10 cellular contexts compared by ENCODE assay signal in the genomic region with DNA sequence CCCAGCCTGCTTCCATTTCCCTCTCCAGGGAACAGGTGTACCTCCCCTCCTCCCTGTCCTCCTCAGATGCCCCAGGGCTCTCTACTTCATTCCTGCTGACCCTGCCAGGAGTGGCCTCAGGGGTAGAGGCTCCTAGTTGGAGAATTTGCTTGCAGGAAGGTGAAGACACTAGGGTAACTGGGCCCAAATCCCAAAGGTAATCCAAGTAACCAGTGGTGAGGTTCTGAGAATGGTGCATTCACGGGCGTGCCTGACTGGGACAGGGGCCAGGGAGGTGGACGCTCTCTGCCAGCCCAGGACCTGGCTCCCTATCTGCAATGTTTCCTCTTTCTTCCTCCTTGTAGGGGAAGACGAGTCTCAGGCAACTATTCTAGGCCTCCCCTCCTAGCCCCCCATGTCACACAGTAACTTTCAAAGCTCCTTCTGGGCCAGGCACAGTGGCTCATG. TPM values are rescaled to one million over a fixed set of nuclear protein-coding genes. Genes with fewer than 3 reads are reported as not detected.
DNase-seq lines count a peak whose midpoint lies in the region; ATAC-seq, FAIRE-seq and TF ChIP-seq lines count a peak whose summit lies in the region.
"Had no signal": no experiment of that assay in that cellular context is flagged by ENCODE, and none has a peak within 500 bp of the region (broad histone marks: within the 10 kb centered on the region; RNA-seq: fewer than 3 reads in every experiment).

No MANE protein-coding gene starts in this region.

- peaks cover 0 to 8% of the 10 kb centered on the region in 2 experiments for H3K36me3 ChIP-seq in GM12878 (ENCODE audit: control insufficient read depth in 2 of 2, insufficient read depth in 2 of 2, low read length in 1 of 2)

- H3K4me3 ChIP-seq in A549 = no peak overlapping the region
- peak overlapping the region; percentile 100; the same call in 1 of the 2 replicates for H3K4me3 ChIP-seq in GM12878

- 84% methylated on average over 4 of the region's 4 CpGs for WGBS in A549 (ENCODE audit: missing lambda C conversion rate)
- WGBS in GM12878 (ENCODE audit: insufficient coverage, insufficient replicate concordance, low lambda C conversion rate, missing lambda C conversion rate) = 96% methylated on average over 4 of the region's 4 CpGs

- no peak for ATAC-seq in A549
- ATAC-seq in GM12878 = no peak

- no peak overlapping the region for H2AFZ ChIP-seq in GM12878 (ENCODE audit: control insufficient read depth, low read depth, low read length)

- intact Hi-C loops in GM12878 (cut with micrococcal nuclease; ENCODE audit: unreplicated experiment) = no loop called here

- no peak for TF ChIP-seq POLR2A in A549 (IDR thresholded peaks at IDR 0.05; ENCODE audit: low read length)
- no peak for TF ChIP-seq POLR2A in GM12878 (IDR thresholded peaks at IDR 0.05; ENCODE audit: low read depth, low read length)
- TF ChIP-seq POLR2A in GM12891 (IDR thresholded peaks at IDR 0.05; ENCODE audit: low read depth, low read length) = no peak

- POLR2A ChIA-PET in A549 (lab: Yijun Ruan, JAX) = no interaction called here
- POLR2A ChIA-PET in GM12878 (lab: Charles Lee) = interaction anchor here (0.6 to 4.0 kb wide), 2 partner anchors 9 to 35 kb away, joined by 3 to 19 read pairs; no protein-coding TSS in a partner anchor

- H4K20me1 ChIP-seq in GM12878 (ENCODE audit: control insufficient read depth, insufficient read depth) = no peaks in the 10 kb centered on the region

- no peak overlapping the region for H3K27ac ChIP-seq in A549
- no peak overlapping the region for H3K27ac ChIP-seq in GM12878 (ENCODE audit: control insufficient read depth, insufficient read depth)

- TF ChIP-seq RAD21 in A549 (conservative IDR thresholded peaks at IDR 0.05 in 1 of 2, IDR thresholded peaks at IDR 0.05 in 1 of 2) = no peak
- TF ChIP-seq RAD21 in GM12878 (IDR thresholded peaks at IDR 0.05; ENCODE audit: insufficient read depth, low read depth, low read length) = no peak

- no peaks in the 10 kb centered on the region for H3K27me3 ChIP-seq in GM12878 (replicated peaks in 1 of 2; ENCODE audit: control insufficient read depth in 2 of 2, insufficient read depth in 2 of 2, low read length in 1 of 2)

- DNase-seq in A549 (ENCODE audit: low read depth in 1 of 2, low spot score in 1 of 2) (no peak), G401 (ENCODE audit: low spot score) (peak; percentile 6), GM12878 (ENCODE audit: low read depth, low spot score) (no peak), mesenteric fat pad (ENCODE audit: low spot score) (peak; percentile 85), GM12891 (ENCODE audit: insufficient read length, low spot score) (no peak), DMS 273 treated with DMSO at 0.1 percent for 48 hours (lab: John Stamatoyannopoulos, UW) (no peak), NCI-H69 (lab: John Stamatoyannopoulos, UW) (no peak), GM13976 (ENCODE audit: low spot score) (no peak)
- DNase-seq: dermis blood vessel endothelial cell, NCI-H446 treated with DMSO at 0.1 percent for 48 hours had no signal

- peaks cover 25% of the 10 kb centered on the region for H3K79me2 ChIP-seq in GM12878 (ENCODE audit: control insufficient read depth, insufficient read depth, low read length)

- CTCF ChIA-PET in A549 (lab: Yijun Ruan, JAX) (interaction anchor here (1.0 kb wide), 1 partner anchor 71 kb away, joined by 3 read pairs; no protein-coding TSS in a partner anchor), GM12878 (lab: Yijun Ruan, JAX) (interaction anchor here (3.3 kb wide), 1 partner anchor 11 kb away, joined by 15 read pairs; no protein-coding TSS in a partner anchor)

- RAD21 ChIA-PET in GM12878 (lab: Charles Lee; ENCODE audit: unreplicated experiment) = interaction anchor here (2.6 to 4.1 kb wide), 3 partner anchors 35 to 43 kb away, joined by 5 to 23 read pairs (median 13); a partner anchor contains a TSS

- TF ChIP-seq EP300 in A549 (IDR thresholded peaks at IDR 0.05) (no peak), GM12878 (IDR thresholded peaks at IDR 0.05; ENCODE audit: borderline replicate concordance in 1 of 2, control insufficient read depth in 1 of 2, low read depth in 2 of 2, low read length in 2 of 2) (no peak)

- in situ Hi-C loops in G401 (cut with HindIII; ENCODE audit: low sequenced_read_pairs) = no loop called here
- in situ Hi-C loops in GM12878 (cut with MboI) = no loop called here
- in situ Hi-C loops in GM13976 (cut with MboI; ENCODE audit: low sequenced_read_pairs, unreplicated experiment) = no loop called here

- SMC1A ChIA-PET in GM12878 (lab: Charles Lee; ENCODE audit: uncharacterized antibody, unreplicated experiment) = no interaction called here

- no peak for FAIRE-seq in A549 (lab: Jason Lieb, UNC)
- no peak for FAIRE-seq in GM12878 (lab: Jason Lieb, UNC)
- no peak for FAIRE-seq in GM12891 (lab: Jason Lieb, UNC)

- no peaks in the 10 kb centered on the region for H3K9me3 ChIP-seq in A549
- no peaks in the 10 kb centered on the region for H3K9me3 ChIP-seq in GM12878 (replicated peaks; ENCODE audit: control insufficient read depth, insufficient read depth, low read length)

- H3K4me2 ChIP-seq in A549 = peak overlapping the region; percentile 93; the same call in 1 of the 3 replicates
- peak overlapping the region; percentile 93 for H3K4me2 ChIP-seq in GM12878 (ENCODE audit: control insufficient read depth, insufficient read depth)

- H3K9ac ChIP-seq in GM12878 (ENCODE audit: control insufficient read depth, insufficient read depth, low read length) = peak overlapping the region; percentile 25; the same call in 1 of the 2 replicates

- TF ChIP-seq CTCF in A549 (IDR thresholded peaks at IDR 0.05) (no peak), GM12878 (IDR thresholded peaks at IDR 0.05 in 2 of 3, conservative IDR thresholded peaks at IDR 0.05 in 1 of 3; ENCODE audit: control insufficient read depth in 2 of 3, extremely low read depth in 1 of 3, insufficient read depth in 1 of 3, low read depth in 3 of 3, low read length in 3 of 3) (no peak), GM13976 (IDR thresholded peaks at IDR 0.05; ENCODE audit: borderline replicate concordance, control extremely low read depth, extremely low read depth, insufficient read depth, missing control alignments) (no peak)

- BruUV-seq in GM12878 (replicated peaks; lab: Mats Ljungman, UMichigan) = no TSS peak

- peaks cover 23% of the 10 kb centered on the region for H3K4me1 ChIP-seq in A549
- H3K4me1 ChIP-seq in GM12878 (ENCODE audit: control insufficient read depth, insufficient read depth, low read length) = peaks cover 23% of the 10 kb centered on the region

TF ChIP-seq in GM12891, 5 proteins besides CTCF, POLR2A, EP300 and RAD21 (continues in another document):
- no peak for TF ChIP-seq POLR2AphosphoS5 (IDR thresholded peaks at IDR 0.05; ENCODE audit: low read depth, low read length)

RNA-seq across cellular contexts. Expression of a gene that starts 2.9 kb away (rescaled TPM):
- 3.3 and 7.8 TPM in 2 replicates for polyA plus RNA-seq in A549 (2011; rRNA removed)
- polyA plus RNA-seq in A549 (2012; cell fraction: cytosol; rRNA removed) = 7.7 and 14.0 TPM in 2 replicates
- polyA plus RNA-seq in A549 (2012; cell fraction: nucleus; rRNA removed) = 14.0 and 16.6 TPM in 2 replicates
- polyA plus RNA-seq in A549 (2017; fragmentation: RNase III; extraction: RNeasy Plus Mini Kit Qiagen cat#74134 plus additional on column Dnase treatment) = 13.0 to 14.5 TPM (median 14.0 TPM) in 3 replicates
- polyA minus RNA-seq in A549 (2011; rRNA and poly(A)+ RNA removed) = 9.4 and 13.7 TPM in 2 replicates
- 2.3 and 3.3 TPM in 2 replicates for total RNA-seq in G401 (2014; rRNA removed; shearing (Covaris generic))
- total RNA-seq in GM12878 (2013; cell fraction: nucleolus; rRNA removed) = 8.5 and 9.0 TPM in 2 replicates
- 2.6 and 4.2 TPM in 2 replicates for total RNA-seq in GM12878 (2014; rRNA removed)
- 1.3 TPM in 2 replicates for total RNA-seq in GM12878 (2014; rRNA removed; fragmentation: Illumina TruSeq; extraction: Trizol)
- total RNA-seq in GM12878 (2021) = 8.9 and 9.7 TPM in 2 replicates
- polyA plus RNA-seq in GM12878 (2011; ENCODE audit: low read depth) = 2.6 TPM
- 0.39 and 0.96 TPM in 2 replicates for polyA plus RNA-seq in GM12878 (2011; rRNA removed)
- 2.7 and 4.1 TPM in 2 replicates for polyA plus RNA-seq in GM12878 (2011; cell fraction: cytosol; rRNA removed)
- polyA plus RNA-seq in GM12878 (2011; cell fraction: nucleus; rRNA removed) = 4.0 and 4.5 TPM in 2 replicates
- 5.3 and 5.4 TPM in 2 replicates for polyA plus RNA-seq in GM12878 (2012)
- 2.4 and 4.3 TPM in 2 replicates for polyA plus RNA-seq in GM12878 (2014; fragmentation: Illumina TruSeq; extraction: Trizol)
- under 1 TPM; 0.55 to 0.95 TPM for polyA plus RNA-seq in GM12878 (2014; fragmentation: Nextera tagmentation; extraction: Ambion mirVana)
- 5.0 and 6.5 TPM in 2 replicates for polyA plus RNA-seq in GM12878 (2014; rRNA removed)
- 1 to 10 TPM; 6.0 to 6.9 TPM for polyA plus RNA-seq in GM12878 (2016; fragmentation: Nextera tagmentation; extraction: Ambion mirVana)
- polyA minus RNA-seq in GM12878 (2011; rRNA and poly(A)+ RNA removed) = 4.3 and 10.5 TPM in 2 replicates
- polyA minus RNA-seq in GM12878 (2011; cell fraction: cytosol; rRNA and poly(A)+ RNA removed) = 6.2 and 6.5 TPM in 2 replicates
- 3.6 and 6.5 TPM in 2 replicates for polyA minus RNA-seq in GM12878 (2011; cell fraction: nucleus; rRNA and poly(A)+ RNA removed)
- 81.0 TPM for total RNA-seq in mesenteric fat pad
- polyA plus RNA-seq in GM12891 (2012; ENCODE audit: low read depth, missing spikeins) = 4.0 TPM

RNA-seq across cellular contexts. Expression of a gene that starts 39.5 kb away (rescaled TPM):
- polyA plus RNA-seq in A549 (2011; rRNA removed) (4.1 and 4.9 TPM in 2 replicates), A549 (2017; fragmentation: RNase III; extraction: RNeasy Plus Mini Kit Qiagen cat#74134 plus additional on column Dnase treatment) (2.9 to 4.0 TPM (median 3.2 TPM) in 3 replicates), GM12878 (2011; rRNA removed) (6.6 and 11.4 TPM in 2 replicates), GM12878 (2014; fragmentation: Illumina TruSeq; extraction: Trizol) (6.0 and 7.1 TPM in 2 replicates), GM12878 (2014; fragmentation: Nextera tagmentation; extraction: Ambion mirVana) (1 to 10 TPM; 1.2 to 1.4 TPM), GM12878 (2014; rRNA removed) (8.5 and 8.8 TPM in 2 replicates), GM12878 (2016; fragmentation: Nextera tagmentation; extraction: Ambion mirVana) (1 to 10 TPM; 7.6 to 8.7 TPM)
- polyA plus RNA-seq in A549 (2012; cell fraction: cytosol; rRNA removed) = 2.3 and 3.2 TPM in 2 replicates
- polyA plus RNA-seq in A549 (2012; cell fraction: nucleus; rRNA removed) = 10.4 and 10.6 TPM in 2 replicates
- polyA minus RNA-seq in A549 (2011; rRNA and poly(A)+ RNA removed) = 12.8 and 13.8 TPM in 2 replicates
- 12.6 and 13.1 TPM in 2 replicates for total RNA-seq in G401 (2014; rRNA removed; shearing (Covaris generic))
- total RNA-seq in GM12878 (2013; cell fraction: nucleolus; rRNA removed) = 60.8 and 75.2 TPM in 2 replicates
- total RNA-seq in GM12878 (2014; rRNA removed) (8.7 and 9.1 TPM in 2 replicates), GM12878 (2014; rRNA removed; fragmentation: Illumina TruSeq; extraction: Trizol) (5.6 and 6.6 TPM in 2 replicates), GM12878 (2021) (13.9 and 14.7 TPM in 2 replicates), mesenteric fat pad (69.9 TPM)
- polyA plus RNA-seq in GM12878 (2011; ENCODE audit: low read depth) = 4.5 TPM
- 10.7 and 10.8 TPM in 2 replicates for polyA plus RNA-seq in GM12878 (2011; cell fraction: cytosol; rRNA removed)
- polyA plus RNA-seq in GM12878 (2011; cell fraction: nucleus; rRNA removed) = 38.9 and 40.6 TPM in 2 replicates
- 7.6 and 8.4 TPM in 2 replicates for polyA plus RNA-seq in GM12878 (2012)
- polyA minus RNA-seq in GM12878 (2011; rRNA and poly(A)+ RNA removed) = 23.0 and 25.4 TPM in 2 replicates
- polyA minus RNA-seq in GM12878 (2011; cell fraction: cytosol; rRNA and poly(A)+ RNA removed) = 5.7 and 6.7 TPM in 2 replicates
- 15.0 and 22.9 TPM in 2 replicates for polyA minus RNA-seq in GM12878 (2011; cell fraction: nucleus; rRNA and poly(A)+ RNA removed)
- 5.2 TPM for polyA plus RNA-seq in GM12891 (2012; ENCODE audit: low read depth, missing spikeins)

Comparison
In these comparisons a context has a peak if more than half of its experiments do, and no peak if none do; other contexts are left out.
1. DNase-seq: peak in G401 (single experiment) and mesenteric fat pad (single experiment); none in A549 (0 of 2), GM12878 (single experiment), GM12891 (single experiment), DMS 273 treated with DMSO at 0.1 percent for 48 hours (single experiment), NCI-H69 (single experiment) and GM13976 (single experiment).